Comparison of ENCODE assay signal across 8 cellular contexts in genomic region chr3:157156844-157157635, GRCh38. TPM values are rescaled to one million over a fixed set of nuclear protein-coding genes. Genes with fewer than 3 reads are reported as not detected.
DNase-seq lines count a peak whose midpoint lies in the region; ATAC-seq and TF ChIP-seq lines count a peak whose summit lies in the region.

No MANE protein-coding gene starts in this region.

- ATAC-seq in GM21367 (IDR thresholded peaks at IDR 0.05; ENCODE audit: unreplicated experiment), result no peak
- no peak for ATAC-seq in GM21576 (IDR thresholded peaks at IDR 0.05; ENCODE audit: unreplicated experiment)

- H3K14ac ChIP-seq in neuronal stem cell (ENCODE audit: low read length), result no peak overlapping the region

- H3K4me3 ChIP-seq in HUES64 (ENCODE audit: low read length) (peak overlapping the region; percentile 97; the same call in 1 of the 2 replicates), brain microvascular endothelial cell (ENCODE audit: low read depth, low read length) (peak overlapping the region; percentile 91), muscle layer of duodenum (ENCODE audit: low read depth in 1 of 2, low read length in 2 of 2) (peak overlapping the region; percentile 80 to 81), neuronal stem cell (ENCODE audit: low read length in 2 of 2) (peak overlapping the region in 1 of 2 donors; percentile 90)

- WGBS in HUES64, result 93% methylated on average over 4 of the region's 7 CpGs
- WGBS in neuronal stem cell (ENCODE audit: extremely low coverage in 2 of 2, insufficient read length in 2 of 2, insufficient replicate concordance in 1 of 2), 2 donors, result no CpG with 5 or more reads among the region's 7 CpGs

- no peak for TF ChIP-seq CTCF in brain microvascular endothelial cell (IDR thresholded peaks at IDR 0.05; ENCODE audit: low read depth, low read length, missing control alignments)

- H3K36me3 ChIP-seq in HUES64 (ENCODE audit: insufficient read depth, low read length) (peaks cover 71% of the 10 kb centered on the region), brain microvascular endothelial cell (replicated peaks) (peaks cover 61% of the 10 kb centered on the region), muscle layer of duodenum (ENCODE audit: control insufficient read depth in 1 of 2, insufficient read depth in 2 of 2, low read length in 2 of 2) (peaks cover 65 to 66% of the 10 kb centered on the region in 2 donors), neuronal stem cell (replicated peaks in 1 of 2; ENCODE audit: control insufficient read depth in 2 of 2, insufficient read depth in 2 of 2, low read length in 2 of 2) (peaks cover 10 to 74% of the 10 kb centered on the region in 2 donors)

- H3K27me3 ChIP-seq in HUES64 (ENCODE audit: insufficient read depth, low read length), result no peaks in the 10 kb centered on the region
- H3K27me3 ChIP-seq in brain microvascular endothelial cell (replicated peaks), result no peaks in the 10 kb centered on the region
- no peaks in the 10 kb centered on the region for H3K27me3 ChIP-seq in muscle layer of duodenum (ENCODE audit: low read depth, low read length)
- H3K27me3 ChIP-seq in neuronal stem cell (ENCODE audit: control insufficient read depth in 3 of 3, insufficient read depth in 3 of 3, low read depth in 1 of 3, low read length in 3 of 3), result no peaks in the 10 kb centered on the region

- H4K91ac ChIP-seq in neuronal stem cell (ENCODE audit: low read depth, low read length, poor library complexity), result no peak overlapping the region

- H4K8ac ChIP-seq in neuronal stem cell (ENCODE audit: low read depth, low read length), result no peak overlapping the region

- no peak overlapping the region for H2AFZ ChIP-seq in neuronal stem cell (ENCODE audit: low read length)

- H3K9me3 ChIP-seq in HUES64 (ENCODE audit: insufficient read depth, low read depth, low read length), result no peaks in the 10 kb centered on the region
- no peaks in the 10 kb centered on the region for H3K9me3 ChIP-seq in muscle layer of duodenum (ENCODE audit: control insufficient read depth in 1 of 2, low read length in 2 of 2)
- no peaks in the 10 kb centered on the region for H3K9me3 ChIP-seq in neuronal stem cell (replicated peaks in 1 of 2; ENCODE audit: control insufficient read depth in 2 of 2, insufficient read depth in 1 of 2, low read depth in 1 of 2, low read length in 2 of 2)

- H3K27ac ChIP-seq in HUES64 (ENCODE audit: low read depth, low read length) (no peak overlapping the region), brain microvascular endothelial cell (no peak overlapping the region), muscle layer of duodenum (ENCODE audit: low read length) (peak overlapping the region; percentile 100), neuronal stem cell (replicated peaks; ENCODE audit: low read length) (no peak overlapping the region)

- no peak overlapping the region for H2AK5ac ChIP-seq in neuronal stem cell (ENCODE audit: low read depth, low read length)

- no peaks in the 10 kb centered on the region for H3K79me1 ChIP-seq in neuronal stem cell (ENCODE audit: low read depth, low read length)

- no peak overlapping the region for H2BK15ac ChIP-seq in neuronal stem cell (ENCODE audit: low read length)

- no peak overlapping the region for H3K4ac ChIP-seq in neuronal stem cell (ENCODE audit: low read length)

- H3K18ac ChIP-seq in neuronal stem cell (ENCODE audit: low read length), result no peak overlapping the region

- in situ Hi-C loops in brain microvascular endothelial cell (cut with HindIII; ENCODE audit: low pct_ligation_motif_present, low sequenced_read_pairs), result no loop called here

- H3K9ac ChIP-seq in HUES64 (ENCODE audit: low read depth, low read length) (no peak overlapping the region), neuronal stem cell (ENCODE audit: low read depth, low read length, poor library complexity) (no peak overlapping the region)

- no peak overlapping the region for H2BK120ac ChIP-seq in neuronal stem cell (ENCODE audit: low read depth, low read length)

- no peak overlapping the region for H2BK12ac ChIP-seq in neuronal stem cell (ENCODE audit: low read length)

- DNase-seq in COLO668 (lab: John Stamatoyannopoulos, UW; ENCODE audit: unreplicated experiment), result peak; percentile 11
- no peak for DNase-seq in brain microvascular endothelial cell
- no peak for DNase-seq in neuronal stem cell (ENCODE audit: low spot score)
- no peak for DNase-seq in AG08396 (ENCODE audit: low spot score)

- no peak overlapping the region for H3K23ac ChIP-seq in neuronal stem cell (ENCODE audit: low read depth, low read length, poor library complexity)

- H2BK5ac ChIP-seq in neuronal stem cell (ENCODE audit: low read length), result no peak overlapping the region

- peaks cover 46% of the 10 kb centered on the region for H3K4me1 ChIP-seq in HUES64 (ENCODE audit: insufficient read depth, low read length)
- peaks cover 27 to 55% of the 10 kb centered on the region in 2 donors for H3K4me1 ChIP-seq in muscle layer of duodenum (ENCODE audit: control insufficient read depth in 1 of 2, insufficient read depth in 2 of 2, low read length in 2 of 2)
- H3K4me1 ChIP-seq in neuronal stem cell (ENCODE audit: control insufficient read depth in 2 of 2, insufficient read depth in 1 of 2, low read depth in 1 of 2, low read length in 2 of 2), result peaks cover 6 to 45% of the 10 kb centered on the region in 2 donors

- H3K4me2 ChIP-seq in neuronal stem cell (ENCODE audit: insufficient read depth, low read length, poor library complexity, severe bottlenecking), result no peak overlapping the region

RNA-seq across cellular contexts. Expression of gene CCNL1, which starts 2.9 kb away (rescaled TPM):
- polyA plus RNA-seq in HUES64 (2013, experiment 1 of 2), result 43.2 TPM
- polyA plus RNA-seq in HUES64 (2013, experiment 2 of 2), result 42.7 TPM
- 75.0 TPM for polyA plus RNA-seq in neuronal stem cell (2013, experiment 1 of 2)
- polyA plus RNA-seq in neuronal stem cell (2013, experiment 2 of 2), result 76.2 TPM
